8 cellular contexts compared by ENCODE assay signal in the genomic region with DNA sequence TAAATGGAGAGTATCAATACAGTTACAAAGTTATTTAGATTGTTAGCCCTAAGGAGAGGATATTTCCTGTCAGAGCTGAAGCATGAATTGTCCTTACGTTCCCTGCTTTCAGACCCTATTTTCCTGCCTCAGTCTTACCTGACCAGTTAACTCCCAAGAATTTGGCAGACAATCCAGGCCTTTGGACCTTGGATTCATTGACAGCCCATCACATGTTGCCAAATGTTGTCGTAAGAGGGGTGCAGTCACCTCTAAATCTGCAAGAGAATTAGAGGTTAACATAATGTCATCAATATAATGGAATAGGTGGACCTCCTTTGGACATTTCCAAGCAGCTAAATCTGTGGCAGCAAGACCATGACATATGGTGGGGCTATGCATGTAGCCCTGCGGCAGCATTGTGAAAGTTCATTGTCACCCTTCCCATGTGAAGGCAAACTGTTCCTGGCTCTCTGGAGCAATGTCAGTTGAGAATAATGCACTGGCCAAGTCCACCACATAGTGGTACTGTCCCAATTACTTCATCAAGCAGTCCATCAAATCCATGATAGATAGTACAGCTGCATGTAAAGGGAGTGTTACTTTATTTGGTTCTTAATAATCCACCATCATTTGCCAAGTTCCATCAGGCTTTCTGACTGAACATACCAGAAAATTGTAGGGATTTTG.
"Had no signal": no experiment of that assay in that cellular context is flagged by ENCODE, and none has a peak within 500 bp of the region (broad histone marks: within the 10 kb centered on the region; RNA-seq: fewer than 3 reads in every experiment).

No MANE protein-coding gene starts in this region.

- H3K4me3 ChIP-seq: GM12878 had no signal

- DNase-seq: GDM1, GF-D8 had no signal

- FAIRE-seq: G401.6, GM12878, GM12891, GM12892, GM18507, GM19239 had no signal

- ATAC-seq: GM12878 had no signal
